22 cellular contexts compared by ENCODE assay signal in the genomic region with DNA sequence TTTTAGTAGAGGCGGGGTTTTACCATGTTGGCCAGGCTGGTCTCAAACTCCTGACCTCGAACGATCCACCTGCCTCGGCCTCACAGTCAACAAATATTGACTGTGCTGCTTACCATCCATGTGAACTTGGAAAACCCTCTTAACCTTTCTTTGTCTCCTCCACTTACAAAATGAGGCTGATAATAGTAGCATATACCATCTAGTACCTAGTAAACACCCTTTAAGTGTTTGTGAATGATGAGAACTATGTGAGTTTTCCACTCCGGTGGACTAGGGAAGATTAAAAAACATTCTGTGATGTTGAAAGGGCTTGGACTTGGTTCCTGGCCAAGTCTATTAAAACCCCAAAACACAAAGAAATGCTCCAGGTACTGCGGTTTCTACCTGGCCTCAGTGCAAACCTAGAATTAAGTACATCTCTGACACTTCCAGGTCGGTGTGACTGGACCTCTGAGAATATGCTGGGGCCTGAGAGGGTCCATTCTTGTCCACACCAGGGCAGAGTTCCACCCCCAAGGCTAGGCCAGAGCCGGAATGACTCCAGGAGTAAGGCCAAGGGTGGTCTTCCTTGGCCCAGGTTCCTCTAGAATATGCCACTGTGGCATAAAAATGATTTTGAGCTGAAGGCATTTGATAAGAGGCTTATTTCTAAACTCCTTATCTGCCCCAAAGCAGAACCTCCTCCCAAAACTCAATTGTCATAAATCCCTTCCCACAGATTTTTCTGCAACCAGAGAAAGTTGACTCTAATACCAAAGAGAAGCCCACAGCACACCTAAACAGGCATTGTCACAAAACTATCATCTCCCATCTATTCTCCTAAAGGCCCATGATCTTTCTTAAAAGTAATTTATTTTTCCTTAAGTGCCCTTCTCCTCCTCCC.
DNase-seq lines count a peak whose midpoint lies in the region; ATAC-seq, FAIRE-seq and TF ChIP-seq lines count a peak whose summit lies in the region.
"Had no signal": no experiment of that assay in that cellular context is flagged by ENCODE, and none has a peak within 500 bp of the region (broad histone marks: within the 10 kb centered on the region; RNA-seq: fewer than 3 reads in every experiment).

No MANE protein-coding gene starts in this region.

- no peaks in the 10 kb centered on the region for H3K79me2 ChIP-seq in K562 (ENCODE audit: control insufficient read depth, insufficient read depth, low read length)

- in situ Hi-C loops in K562 (cut with MboI) = loop anchor here (5.0 kb wide), 2 partner anchors 215 to 385 kb away; a partner anchor contains a TSS

- H3K27ac Mint-ChIP-seq in activated CD8-positive, alpha-beta T cell treated with anti-CD3 and anti-CD28 coated beads, Interleukin-2, amount 10 ng/mL, durations not matched to agents 7 days and 5 days = peak overlapping the region; percentile 14
- no peak overlapping the region for H3K27ac Mint-ChIP-seq in activated CD8-positive, alpha-beta T cell treated with anti-CD3 and anti-CD28 coated beads for 36 hours
- H3K27ac Mint-ChIP-seq in type B pancreatic cell = peak overlapping the region; percentile 7
- H3K27ac Mint-ChIP-seq: CD4-positive, alpha-beta T cell had no signal

- 0 out of 2 replicates have a peak, but pooled peaks cover 9% of the 10 kb centered on the region for H3K9me3 ChIP-seq in K562 (replicated peaks; ENCODE audit: control insufficient read depth, insufficient read depth, low read depth, low read length)
- H3K9me3 ChIP-seq: left lung, transverse colon had no signal

- no peak overlapping the region for H3K4me3 ChIP-seq in K562
- H3K4me3 ChIP-seq: left lung, transverse colon had no signal

- no peak overlapping the region for H3K27ac ChIP-seq in K562 (ENCODE audit: extremely low read depth, low read depth, low read length)
- H3K27ac ChIP-seq: KMS-11, left lung, transverse colon had no signal

- no peak for TF ChIP-seq EP300 in K562 (IDR thresholded peaks at IDR 0.05; ENCODE audit: low read length)

- no peaks in the 10 kb centered on the region for H4K20me1 ChIP-seq in K562 (replicated peaks; ENCODE audit: control insufficient read depth, insufficient read depth, low read length)

- POLR2A ChIA-PET in activated CD8-positive, alpha-beta T cell treated with anti-CD3 and anti-CD28 coated beads, Interleukin-2, amount 10 ng/mL, durations not matched to agents 7 days and 5 days (lab: Charles Lee) = interaction anchor here (1.8 kb wide), 1 partner anchor 73 kb away, joined by 16 read pairs; no protein-coding TSS in a partner anchor
- POLR2A ChIA-PET in activated CD8-positive, alpha-beta T cell treated with anti-CD3 and anti-CD28 coated beads for 36 hours (lab: Charles Lee) = no interaction called here
- POLR2A ChIA-PET in K562 (lab: Yijun Ruan, JAX) = interaction anchor here (0.6 to 9.1 kb wide), 13 partner anchors 11 to 734 kb away, joined by 3 to 109 read pairs (median 8); no protein-coding TSS in a partner anchor

- no peak for ATAC-seq in activated CD8-positive, alpha-beta T cell treated with anti-CD3 and anti-CD28 coated beads, Interleukin-2, amount 10 ng/mL, durations not matched to agents 7 days and 5 days
- ATAC-seq in activated CD8-positive, alpha-beta T cell treated with anti-CD3 and anti-CD28 coated beads for 36 hours = no peak
- ATAC-seq in K562 = no peak
- ATAC-seq in Right ventricle myocardium inferior = no peak
- ATAC-seq: left lung, right cardiac atrium had no signal

- no peaks in the 10 kb centered on the region for H3K9me3 Mint-ChIP-seq in activated CD8-positive, alpha-beta T cell treated with anti-CD3 and anti-CD28 coated beads, Interleukin-2, amount 10 ng/mL, durations not matched to agents 7 days and 5 days (ENCODE audit: insufficient read depth)
- H3K9me3 Mint-ChIP-seq in activated CD8-positive, alpha-beta T cell treated with anti-CD3 and anti-CD28 coated beads for 36 hours = no peaks in the 10 kb centered on the region
- no peaks in the 10 kb centered on the region for H3K9me3 Mint-ChIP-seq in type B pancreatic cell
- H3K9me3 Mint-ChIP-seq: CD4-positive, alpha-beta T cell had no signal

- FAIRE-seq in K562 (lab: Jason Lieb, UNC) = no peak

- no TSS peak for BruUV-seq in K562 (replicated peaks; lab: Mats Ljungman, UMichigan)

- peaks cover 20% of the 10 kb centered on the region for H3K4me1 Mint-ChIP-seq in activated CD8-positive, alpha-beta T cell treated with anti-CD3 and anti-CD28 coated beads, Interleukin-2, amount 10 ng/mL, durations not matched to agents 7 days and 5 days (ENCODE audit: low read depth)
- peaks cover 16% of the 10 kb centered on the region for H3K4me1 Mint-ChIP-seq in activated CD8-positive, alpha-beta T cell treated with anti-CD3 and anti-CD28 coated beads for 36 hours (ENCODE audit: low read depth)
- peaks cover 38% of the 10 kb centered on the region for H3K4me1 Mint-ChIP-seq in type B pancreatic cell (ENCODE audit: unreplicated experiment)

- H3K9me1 ChIP-seq in K562 (ENCODE audit: control insufficient read depth, insufficient read depth, low read length) = no peaks in the 10 kb centered on the region

- H3K36me3 Mint-ChIP-seq in activated CD8-positive, alpha-beta T cell treated with anti-CD3 and anti-CD28 coated beads, Interleukin-2, amount 10 ng/mL, durations not matched to agents 7 days and 5 days (ENCODE audit: low read depth) = no peaks in the 10 kb centered on the region
- H3K36me3 Mint-ChIP-seq in activated CD8-positive, alpha-beta T cell treated with anti-CD3 and anti-CD28 coated beads for 36 hours (ENCODE audit: low read depth) = no peaks in the 10 kb centered on the region
- no peaks in the 10 kb centered on the region for H3K36me3 Mint-ChIP-seq in type B pancreatic cell

- CTCF ChIA-PET in activated CD8-positive, alpha-beta T cell treated with anti-CD3 and anti-CD28 coated beads, Interleukin-2, amount 10 ng/mL, durations not matched to agents 7 days and 5 days (lab: Charles Lee) = interaction anchor here (0.6 to 7.3 kb wide), 36 partner anchors 11 to 417 kb away, joined by 3 to 214 read pairs (median 8); no protein-coding TSS in a partner anchor
- CTCF ChIA-PET in activated CD8-positive, alpha-beta T cell treated with anti-CD3 and anti-CD28 coated beads for 36 hours (lab: Charles Lee) = interaction anchor here (0.8 to 5.3 kb wide), 37 partner anchors 12 to 404 kb away, joined by 3 to 203 read pairs (median 10); no protein-coding TSS in a partner anchor
- CTCF ChIA-PET in K562 (lab: Yijun Ruan, JAX; ENCODE audit: low intra/inter-chr PET ratio) = interaction anchor here (0.6 to 4.6 kb wide), 6 partner anchors 61 to 735 kb away, joined by 3 to 83 read pairs (median 4); no protein-coding TSS in a partner anchor

- no peak for TF ChIP-seq RAD21 in K562 (CRISPR knock-in tag; conservative IDR thresholded peaks at IDR 0.05 in 1 of 2, IDR thresholded peaks at IDR 0.05 in 1 of 2)

- H3K9ac ChIP-seq in K562 (ENCODE audit: insufficient read depth in 1 of 2, low read depth in 2 of 2, low read length in 2 of 2) = no peak overlapping the region; a peak in 1 of 4 replicates
- H3K9ac ChIP-seq: KMS-11 had no signal

- H3K4me2 ChIP-seq in K562 (ENCODE audit: insufficient read depth, low read length) = no peak overlapping the region
- H3K4me2 ChIP-seq: KMS-11 had no signal

- WGBS in K562 (ENCODE audit: insufficient coverage, low coverage, missing lambda C conversion rate) = 48% methylated on average over 8 of the region's 8 CpGs

- H3K4me1 ChIP-seq in K562 (replicated peaks in 1 of 2; ENCODE audit: control insufficient read depth in 2 of 2, insufficient read depth in 2 of 2, low read length in 2 of 2) = peaks cover 12 to 28% of the 10 kb centered on the region in 2 experiments

- no peak for TF ChIP-seq CTCF in activated CD8-positive, alpha-beta T cell treated with anti-CD3 and anti-CD28 coated beads for 36 hours (IDR thresholded peaks at IDR 0.05)
- TF ChIP-seq CTCF in K562 (IDR thresholded peaks at IDR 0.05 in 2 of 3, conservative IDR thresholded peaks at IDR 0.05 in 1 of 3; ENCODE audit: insufficient read depth in 2 of 3, low read depth in 1 of 3, low read length in 3 of 3) (no peak), type B pancreatic cell (conservative IDR thresholded peaks at IDR 0.05) (no peak)

- H2AFZ ChIP-seq in K562 (ENCODE audit: low read depth, low read length) = no peak overlapping the region

- no peaks in the 10 kb centered on the region for H3K36me3 ChIP-seq in K562 (ENCODE audit: control insufficient read depth, insufficient read depth, low read length)
- H3K36me3 ChIP-seq: left lung, transverse colon had no signal

- TF ChIP-seq POLR2A in K562 (conservative IDR thresholded peaks at IDR 0.05) = no peak

- no peak overlapping the region for H3K4me3 Mint-ChIP-seq in activated CD8-positive, alpha-beta T cell treated with anti-CD3 and anti-CD28 coated beads, Interleukin-2, amount 10 ng/mL, durations not matched to agents 7 days and 5 days
- no peak overlapping the region for H3K4me3 Mint-ChIP-seq in activated CD8-positive, alpha-beta T cell treated with anti-CD3 and anti-CD28 coated beads for 36 hours
- no peak overlapping the region for H3K4me3 Mint-ChIP-seq in type B pancreatic cell
- H3K4me3 Mint-ChIP-seq: CD4-positive, alpha-beta T cell had no signal

- H3K27me3 Mint-ChIP-seq in activated CD8-positive, alpha-beta T cell treated with anti-CD3 and anti-CD28 coated beads, Interleukin-2, amount 10 ng/mL, durations not matched to agents 7 days and 5 days (ENCODE audit: low read depth) = peaks cover 9% of the 10 kb centered on the region
- no peaks in the 10 kb centered on the region for H3K27me3 Mint-ChIP-seq in activated CD8-positive, alpha-beta T cell treated with anti-CD3 and anti-CD28 coated beads for 36 hours
- H3K27me3 Mint-ChIP-seq in type B pancreatic cell = no peaks in the 10 kb centered on the region
- H3K27me3 Mint-ChIP-seq: CD4-positive, alpha-beta T cell had no signal

- no peaks in the 10 kb centered on the region for H3K27me3 ChIP-seq in K562 (ENCODE audit: control insufficient read depth in 2 of 2, insufficient read depth in 2 of 2, low read length in 2 of 2)
- H3K27me3 ChIP-seq: left lung, transverse colon had no signal

- intact Hi-C loops in activated CD8-positive, alpha-beta T cell treated with anti-CD3 and anti-CD28 coated beads for 36 hours (cut with micrococcal nuclease) = loop anchor here (2.0 to 5.0 kb wide), 3 partner anchors 65 to 387 kb away; a partner anchor contains a TSS
- intact Hi-C loops in K562 (cut with micrococcal nuclease) (loop anchor here (2.0 kb wide), 1 partner anchor 219 kb away; no protein-coding TSS in a partner anchor), Right ventricle myocardium inferior (cut with DNase I) (loop anchor here (2.0 to 5.0 kb wide), 2 partner anchors 73 to 215 kb away; a partner anchor contains a TSS)

- no peak for DNase-seq in activated CD8-positive, alpha-beta T cell treated with anti-CD3 and anti-CD28 coated beads, Interleukin-2, amount 10 ng/mL, durations not matched to agents 7 days and 5 days
- no peak for DNase-seq in activated CD8-positive, alpha-beta T cell treated with anti-CD3 and anti-CD28 coated beads for 36 hours
- peak; percentile 81 for DNase-seq in NCI-H2196 (lab: John Stamatoyannopoulos, UW; ENCODE audit: unreplicated experiment)
- DNase-seq in K562 (ENCODE audit: extremely low read depth in 1 of 4, low spot score in 3 of 4) = no peak
- no peak for DNase-seq in type B pancreatic cell (ENCODE audit: extremely low spot score, unreplicated experiment)
- no peak for DNase-seq in Right ventricle myocardium inferior (ENCODE audit: missing footprints)
- DNase-seq in NCI-H526 (lab: John Stamatoyannopoulos, UW) = no peak
- DNase-seq in H4 (ENCODE audit: low spot score) = no peak
- DNase-seq: activated gamma-delta T cell treated with Interleukin-2 at 50 U/mL for 16 hours; amygdala; CD4-positive, alpha-beta T cell; central memory CD4-positive, alpha-beta T cell; effector CD8-positive, alpha-beta T cell; EL; H7; left lung; NCI-H226; OCI-M1; right cardiac atrium; stimulated activated naive CD4-positive, alpha-beta T cell treated with Interleukin-2 at 50 U/mL for 16 hours; transverse colon had no signal
